In genomic region chr18:7607535-7608173, GRCh38 we compare ENCODE assay signal across 20 cellular contexts. TPM values are rescaled to one million over a fixed set of nuclear protein-coding genes. Genes with fewer than 3 reads are reported as not detected.
A peak's percentile ranks its signal among the peaks of the same experiment; 100 is the strongest.
DNase-seq lines count a peak whose midpoint lies in the region; ATAC-seq and TF ChIP-seq lines count a peak whose summit lies in the region.
"Had no signal": no experiment of that assay in that cellular context is flagged by ENCODE, and none has a peak within 500 bp of the region (broad histone marks: within the 10 kb centered on the region; RNA-seq: fewer than 3 reads in every experiment).

No MANE protein-coding gene starts in this region.

- in situ Hi-C loops in gastrocnemius medialis (cut with MboI; ENCODE audit: low sequenced_read_pairs in 4 of 4) = loop anchor here in 1 of 4 donors (25.0 kb wide), 1 partner anchor 95 kb away; no protein-coding TSS in a partner anchor

- H3K36me3 ChIP-seq in Caco-2 (ENCODE audit: control insufficient read depth, insufficient read depth, low read length) (no peaks in the 10 kb centered on the region), right atrium auricular region (no peaks in the 10 kb centered on the region), gastrocnemius medialis (no peaks in the 10 kb centered on the region)
- H3K36me3 ChIP-seq: BLaER1, brain microvascular endothelial cell had no signal

- DNase-seq in Caco-2 (no peak), chondrocyte (ENCODE audit: low spot score) (no peak), right atrium auricular region (ENCODE audit: low spot score) (no peak), gastrocnemius medialis (peak in 1 of 2 donors; percentile 58), lower leg skin (ENCODE audit: low spot score in 2 of 2) (no peak)
- no peak for DNase-seq in activated CD4-positive, alpha-beta memory T cell treated with anti-CD3 and anti-CD28 coated beads for 36 hours
- DNase-seq in T-helper 2 cell treated with Interferon-gamma antibody and Interleukin-4, amounts not matched to agents 5 μg/mL and 100 μg/mL, for 36 hours (ENCODE audit: low spot score) = no peak
- DNase-seq: activated CD4-positive, alpha-beta T cell treated with anti-CD3 and anti-CD28 coated beads, Interleukin-2, amount 10 ng/mL, durations not matched to agents 24 days and 14 days; activated naive CD8-positive, alpha-beta T cell treated with anti-CD3 and anti-CD28 coated beads for 36 hours; brain microvascular endothelial cell; GOT3; NCI-H1694 treated with DMSO at 0.1 percent for 48 hours; NCI-H2227 treated with DMSO at 0.1 percent for 48 hours; NCI-H82; SHP77 treated with DMSO at 0.1 percent for 48 hours had no signal

- peaks cover 49% of the 10 kb centered on the region for H3K4me1 ChIP-seq in Caco-2
- peaks cover 0 to 60% of the 10 kb centered on the region in 2 donors for H3K4me1 ChIP-seq in right atrium auricular region
- peaks cover 75 to 78% of the 10 kb centered on the region in 2 donors for H3K4me1 ChIP-seq in gastrocnemius medialis
- H3K4me1 ChIP-seq: BLaER1 had no signal

- H3K4me1 Mint-ChIP-seq in Caco-2 (ENCODE audit: low read depth, unreplicated experiment) (peaks cover 56% of the 10 kb centered on the region), chondrocyte (ENCODE audit: low read depth) (peaks cover 73% of the 10 kb centered on the region)
- H3K4me1 Mint-ChIP-seq in activated CD4-positive, alpha-beta memory T cell treated with anti-CD3 and anti-CD28 coated beads for 36 hours (ENCODE audit: low read depth) = no peaks in the 10 kb centered on the region
- H3K4me1 Mint-ChIP-seq in T-helper 2 cell treated with Interferon-gamma antibody and Interleukin-4, amounts not matched to agents 5 μg/mL and 100 μg/mL, for 36 hours (ENCODE audit: low read depth) = no peaks in the 10 kb centered on the region
- H3K4me1 Mint-ChIP-seq: activated CD4-positive, alpha-beta T cell treated with anti-CD3 and anti-CD28 coated beads, Interleukin-2, amount 10 ng/mL, durations not matched to agents 24 days and 14 days; activated naive CD8-positive, alpha-beta T cell treated with anti-CD3 and anti-CD28 coated beads for 36 hours; activated T-helper 17 cell treated with anti-CD3 and anti-CD28 coated beads, Interleukin-2, amount 50 U/mL, for 72 hours had no signal

- H3K4me3 Mint-ChIP-seq in Caco-2 (ENCODE audit: unreplicated experiment) (peak overlapping the region; percentile 35), chondrocyte (ENCODE audit: unreplicated experiment) (peak overlapping the region; percentile 2)
- H3K4me3 Mint-ChIP-seq in activated CD4-positive, alpha-beta memory T cell treated with anti-CD3 and anti-CD28 coated beads for 36 hours = no peak overlapping the region
- no peak overlapping the region for H3K4me3 Mint-ChIP-seq in T-helper 2 cell treated with Interferon-gamma antibody and Interleukin-4, amounts not matched to agents 5 μg/mL and 100 μg/mL, for 36 hours
- H3K4me3 Mint-ChIP-seq: activated CD4-positive, alpha-beta T cell treated with anti-CD3 and anti-CD28 coated beads, Interleukin-2, amount 10 ng/mL, durations not matched to agents 24 days and 14 days; activated naive CD8-positive, alpha-beta T cell treated with anti-CD3 and anti-CD28 coated beads for 36 hours; activated T-helper 17 cell treated with anti-CD3 and anti-CD28 coated beads, Interleukin-2, amount 50 U/mL, for 72 hours; dendritic cell treated with granulocyte-macrophage colony-stimulating factor and Interleukin-4, amounts not matched to agents 40 ng/mL and 50 ng/mL, for 4 days had no signal

- H3K27me3 Mint-ChIP-seq in Caco-2 (ENCODE audit: insufficient read depth, unreplicated experiment) (no peaks in the 10 kb centered on the region), chondrocyte (ENCODE audit: low read depth) (no peaks in the 10 kb centered on the region)
- H3K27me3 Mint-ChIP-seq in activated CD4-positive, alpha-beta memory T cell treated with anti-CD3 and anti-CD28 coated beads for 36 hours = no peaks in the 10 kb centered on the region
- H3K27me3 Mint-ChIP-seq in T-helper 2 cell treated with Interferon-gamma antibody and Interleukin-4, amounts not matched to agents 5 μg/mL and 100 μg/mL, for 36 hours (ENCODE audit: low read depth) = no peaks in the 10 kb centered on the region
- H3K27me3 Mint-ChIP-seq: activated CD4-positive, alpha-beta T cell treated with anti-CD3 and anti-CD28 coated beads, Interleukin-2, amount 10 ng/mL, durations not matched to agents 24 days and 14 days; activated naive CD8-positive, alpha-beta T cell treated with anti-CD3 and anti-CD28 coated beads for 36 hours; activated T-helper 17 cell treated with anti-CD3 and anti-CD28 coated beads, Interleukin-2, amount 50 U/mL, for 72 hours; dendritic cell treated with granulocyte-macrophage colony-stimulating factor and Interleukin-4, amounts not matched to agents 40 ng/mL and 50 ng/mL, for 4 days had no signal

- POLR2A ChIA-PET in Caco-2 (lab: Charles Lee) = no interaction called here
- POLR2A ChIA-PET in activated CD4-positive, alpha-beta memory T cell treated with anti-CD3 and anti-CD28 coated beads for 36 hours (lab: Charles Lee) = no interaction called here

- H3K9me3 ChIP-seq in Caco-2 (no peaks in the 10 kb centered on the region), right atrium auricular region (no peaks in the 10 kb centered on the region), gastrocnemius medialis (no peaks in the 10 kb centered on the region)
- H3K9me3 ChIP-seq: BLaER1 had no signal

- H3K27ac Mint-ChIP-seq in Caco-2 (ENCODE audit: unreplicated experiment) (peak overlapping the region; percentile 63), chondrocyte (ENCODE audit: unreplicated experiment) (peak overlapping the region; percentile 95)
- H3K27ac Mint-ChIP-seq in activated CD4-positive, alpha-beta memory T cell treated with anti-CD3 and anti-CD28 coated beads for 36 hours = no peak overlapping the region
- no peak overlapping the region for H3K27ac Mint-ChIP-seq in T-helper 2 cell treated with Interferon-gamma antibody and Interleukin-4, amounts not matched to agents 5 μg/mL and 100 μg/mL, for 36 hours
- H3K27ac Mint-ChIP-seq: activated CD4-positive, alpha-beta T cell treated with anti-CD3 and anti-CD28 coated beads, Interleukin-2, amount 10 ng/mL, durations not matched to agents 24 days and 14 days; activated naive CD8-positive, alpha-beta T cell treated with anti-CD3 and anti-CD28 coated beads for 36 hours; activated T-helper 17 cell treated with anti-CD3 and anti-CD28 coated beads, Interleukin-2, amount 50 U/mL, for 72 hours; dendritic cell treated with granulocyte-macrophage colony-stimulating factor and Interleukin-4, amounts not matched to agents 40 ng/mL and 50 ng/mL, for 4 days had no signal

- intact Hi-C loops in Caco-2 (cut with micrococcal nuclease; ENCODE audit: unreplicated experiment) = no loop called here
- intact Hi-C loops in gastrocnemius medialis (cut with DNase I; ENCODE audit: low total_unique reads) = loop anchor here (1.0 to 5.0 kb wide), 3 partner anchors 40 to 375 kb away; partner anchors contain the start of gene PTPRM
- intact Hi-C loops in activated CD4-positive, alpha-beta memory T cell treated with anti-CD3 and anti-CD28 coated beads for 36 hours (cut with micrococcal nuclease) = no loop called here
- intact Hi-C loops in lower leg skin (cut with DNase I; ENCODE audit: low total_unique reads) = no loop called here

- ATAC-seq in gastrocnemius medialis = peak; percentile 87 to 90
- no peak for ATAC-seq in GM21825 (IDR thresholded peaks at IDR 0.05; ENCODE audit: unreplicated experiment)
- ATAC-seq: activated T-helper 17 cell treated with anti-CD3 and anti-CD28 coated beads, Interleukin-2, amount 50 U/mL, for 72 hours had no signal

- TF ChIP-seq POLR2A in gastrocnemius medialis (IDR thresholded peaks at IDR 0.05) (no peak), lower leg skin (IDR thresholded peaks at IDR 0.05) (no peak)

- H3K27me3 ChIP-seq in Caco-2 (replicated peaks; ENCODE audit: control insufficient read depth, insufficient read depth, low read length) (no peaks in the 10 kb centered on the region), right atrium auricular region (no peaks in the 10 kb centered on the region), gastrocnemius medialis (no peaks in the 10 kb centered on the region)
- H3K27me3 ChIP-seq: BLaER1, brain microvascular endothelial cell had no signal

- TF ChIP-seq CTCF in Caco-2 (IDR thresholded peaks at IDR 0.05; ENCODE audit: insufficient read depth in 1 of 2, low read depth in 1 of 2, low read length in 1 of 2, severe bottlenecking in 1 of 2, unreplicated experiment in 1 of 2) (no peak), chondrocyte (IDR thresholded peaks at IDR 0.05) (no peak), right atrium auricular region (IDR thresholded peaks at IDR 0.05) (no peak), gastrocnemius medialis (IDR thresholded peaks at IDR 0.05 in 4 of 5, conservative IDR thresholded peaks at IDR 0.05 in 1 of 5) (no peak), lower leg skin (IDR thresholded peaks at IDR 0.05) (no peak)

- 85 to 86% methylated on average over 12 of the region's 12 CpGs for WGBS in lower leg skin, 2 donors

- H3K27ac ChIP-seq in right atrium auricular region (peak overlapping the region; percentile 83 to 94), gastrocnemius medialis (peak overlapping the region; percentile 75 to 88 (median 82))
- H3K27ac ChIP-seq: BLaER1, brain microvascular endothelial cell had no signal

- CTCF ChIA-PET in Caco-2 (lab: Charles Lee) = no interaction called here
- CTCF ChIA-PET in activated CD4-positive, alpha-beta memory T cell treated with anti-CD3 and anti-CD28 coated beads for 36 hours (lab: Charles Lee) = no interaction called here

- H3K9me3 Mint-ChIP-seq in Caco-2 (ENCODE audit: unreplicated experiment) (no peaks in the 10 kb centered on the region), chondrocyte (ENCODE audit: low read depth) (no peaks in the 10 kb centered on the region)
- no peaks in the 10 kb centered on the region for H3K9me3 Mint-ChIP-seq in activated CD4-positive, alpha-beta memory T cell treated with anti-CD3 and anti-CD28 coated beads for 36 hours
- no peaks in the 10 kb centered on the region for H3K9me3 Mint-ChIP-seq in T-helper 2 cell treated with Interferon-gamma antibody and Interleukin-4, amounts not matched to agents 5 μg/mL and 100 μg/mL, for 36 hours
- H3K9me3 Mint-ChIP-seq: activated CD4-positive, alpha-beta T cell treated with anti-CD3 and anti-CD28 coated beads, Interleukin-2, amount 10 ng/mL, durations not matched to agents 24 days and 14 days; activated naive CD8-positive, alpha-beta T cell treated with anti-CD3 and anti-CD28 coated beads for 36 hours; activated T-helper 17 cell treated with anti-CD3 and anti-CD28 coated beads, Interleukin-2, amount 50 U/mL, for 72 hours; dendritic cell treated with granulocyte-macrophage colony-stimulating factor and Interleukin-4, amounts not matched to agents 40 ng/mL and 50 ng/mL, for 4 days had no signal

- peaks cover 17% of the 10 kb centered on the region for H3K36me3 Mint-ChIP-seq in Caco-2 (ENCODE audit: insufficient read depth, unreplicated experiment)
- H3K36me3 Mint-ChIP-seq in chondrocyte (ENCODE audit: low read depth) = no peaks in the 10 kb centered on the region
- no peaks in the 10 kb centered on the region for H3K36me3 Mint-ChIP-seq in activated CD4-positive, alpha-beta memory T cell treated with anti-CD3 and anti-CD28 coated beads for 36 hours
- H3K36me3 Mint-ChIP-seq in T-helper 2 cell treated with Interferon-gamma antibody and Interleukin-4, amounts not matched to agents 5 μg/mL and 100 μg/mL, for 36 hours (ENCODE audit: low read depth) = no peaks in the 10 kb centered on the region
- H3K36me3 Mint-ChIP-seq: activated naive CD8-positive, alpha-beta T cell treated with anti-CD3 and anti-CD28 coated beads for 36 hours had no signal

- H3K4me3 ChIP-seq in Caco-2 (ENCODE audit: low read depth, low read length) (no peak overlapping the region), right atrium auricular region (peak overlapping the region in 1 of 2 donors; percentile 9), gastrocnemius medialis (peak overlapping the region in 3 of 4 donors; percentile 3 to 34 (median 31)), lower leg skin (ENCODE audit: low read depth, poor library complexity, severe bottlenecking) (no peak overlapping the region)
- H3K4me3 ChIP-seq: BLaER1 had no signal

- BruUV-seq in Caco-2 (replicated peaks; lab: Mats Ljungman, UMichigan) = no TSS peak

RNA-seq across cellular contexts. Expression of gene PTPRM, which starts 40.5 kb away (rescaled TPM):
- total RNA-seq in Caco-2 (2022) = 100.0 and 112 TPM in 2 replicates
- 116 to 142 TPM (median 131 TPM) in 3 replicates for total RNA-seq in chondrocyte
- total RNA-seq in right atrium auricular region = 100 to 1,000 TPM in 1 of 2 donors, 10 to 100 TPM in 1; 80.1 to 106 TPM
- total RNA-seq in gastrocnemius medialis = 10 to 100 TPM; 52.6 to 79.3 (median 63.8) TPM
- 1 to 10 TPM; 7.0 to 8.6 TPM for total RNA-seq in activated CD4-positive, alpha-beta memory T cell treated with anti-CD3 and anti-CD28 coated beads for 36 hours
- 10 to 100 TPM; 21.4 to 41.8 (median 29.6) TPM for total RNA-seq in lower leg skin
- total RNA-seq: A673 had no signal

Comparison
In these comparisons a context has a peak if more than half of its experiments do, and no peak if none do; other contexts are left out.
1. H3K4me3 ChIP-seq: peak in gastrocnemius medialis (3 of 4); none in Caco-2 (single experiment) and lower leg skin (single experiment).
2. H3K27ac Mint-ChIP-seq: peak in Caco-2 (single experiment) and chondrocyte (single experiment); none in activated CD4-positive, alpha-beta memory T cell treated with anti-CD3 and anti-CD28 coated beads for 36 hours (single experiment) and T-helper 2 cell treated with Interferon-gamma antibody and Interleukin-4, amounts not matched to agents 5 μg/mL and 100 μg/mL, for 36 hours (single experiment).
3. H3K4me3 Mint-ChIP-seq: peak in Caco-2 (single experiment) and chondrocyte (single experiment); none in activated CD4-positive, alpha-beta memory T cell treated with anti-CD3 and anti-CD28 coated beads for 36 hours (single experiment) and T-helper 2 cell treated with Interferon-gamma antibody and Interleukin-4, amounts not matched to agents 5 μg/mL and 100 μg/mL, for 36 hours (single experiment).